In genomic region chr4:121138014-121138413, GRCh38 we compare ENCODE assay signal across 10 cellular contexts. TPM values are rescaled to one million over a fixed set of nuclear protein-coding genes. Genes with fewer than 3 reads are reported as not detected.
A peak's percentile ranks its signal among the peaks of the same experiment; 100 is the strongest.
DNase-seq lines count a peak whose midpoint lies in the region; ATAC-seq and TF ChIP-seq lines count a peak whose summit lies in the region.
"Had no signal": no experiment of that assay in that cellular context is flagged by ENCODE, and none has a peak within 500 bp of the region (broad histone marks: within the 10 kb centered on the region; RNA-seq: fewer than 3 reads in every experiment).

No MANE protein-coding gene starts in this region.

- H3K4me1 ChIP-seq in stomach, result no peaks in the 10 kb centered on the region

- H3K27ac ChIP-seq in stomach, result no peak overlapping the region

- TF ChIP-seq CTCF in stomach (IDR thresholded peaks at IDR 0.05), result no peak

- peak; percentile 25 for DNase-seq in activated T-cell treated with anti-CD3 and anti-CD28 coated beads, Interleukin-2, amount 50 U/mL, for 1 hour
- DNase-seq in stimulated activated CD4-positive, alpha-beta T cell treated with anti-CD3 and anti-CD28 coated beads, TNF-alpha, amount 100 ng/mL, for 24 hours (ENCODE audit: low read depth in 3 of 3), result peak in 2 of 3 experiments; percentile 28 to 42
- DNase-seq in germinal center (ENCODE audit: low spot score) (no peak), T-helper 9 cell (no peak), stomach (no peak)
- DNase-seq: Calu3, NCI-H1048 had no signal

- ATAC-seq in GM18870 (IDR thresholded peaks at IDR 0.05; ENCODE audit: unreplicated experiment) (peak; percentile 49), HG02852 (IDR thresholded peaks at IDR 0.05; ENCODE audit: unreplicated experiment) (peak; percentile 76), HG03457 (IDR thresholded peaks at IDR 0.05; ENCODE audit: unreplicated experiment) (no peak)

- no peaks in the 10 kb centered on the region for H3K27me3 ChIP-seq in stomach

- H3K9me3 ChIP-seq in stomach, result no peaks in the 10 kb centered on the region

- 69 to 83% (median 76%) methylated on average over 2 of the region's 2 CpGs for WGBS in stomach, 5 donors

- no peak for TF ChIP-seq EP300 in stomach (IDR thresholded peaks at IDR 0.05)

- intact Hi-C loops in stomach (cut with DNase I; ENCODE audit: low total_unique reads), result no loop called here

- H3K36me3 ChIP-seq in stomach, result no peaks in the 10 kb centered on the region

- no peak for TF ChIP-seq POLR2A in stomach (IDR thresholded peaks at IDR 0.05)

- no peak overlapping the region for H3K4me3 ChIP-seq in stomach

RNA-seq across cellular contexts. Expression of gene TNIP3, which starts 26.1 kb away (rescaled TPM):
- 1 to 10 TPM in 2 of 5 donors, under 1 TPM in 1, not detected in 2; 0.37 to 5.1 (median 1.8) TPM for total RNA-seq in stomach
- 1 to 10 TPM in 1 of 3 donors, under 1 TPM in 2; 0.12 to 1.1 (median 0.40) TPM for polyA plus RNA-seq in stomach
- total RNA-seq: Calu3 had no signal

Comparison
In these comparisons a context has a peak if more than half of its experiments do, and no peak if none do; other contexts are left out.
1. DNase-seq: peak in activated T-cell treated with anti-CD3 and anti-CD28 coated beads, Interleukin-2, amount 50 U/mL, for 1 hour (single experiment) and stimulated activated CD4-positive, alpha-beta T cell treated with anti-CD3 and anti-CD28 coated beads, TNF-alpha, amount 100 ng/mL, for 24 hours (2 of 3); none in germinal center (single experiment), T-helper 9 cell (single experiment) and stomach (single experiment).